ENCODE assay signal across 9 cellular contexts in the genomic region with DNA sequence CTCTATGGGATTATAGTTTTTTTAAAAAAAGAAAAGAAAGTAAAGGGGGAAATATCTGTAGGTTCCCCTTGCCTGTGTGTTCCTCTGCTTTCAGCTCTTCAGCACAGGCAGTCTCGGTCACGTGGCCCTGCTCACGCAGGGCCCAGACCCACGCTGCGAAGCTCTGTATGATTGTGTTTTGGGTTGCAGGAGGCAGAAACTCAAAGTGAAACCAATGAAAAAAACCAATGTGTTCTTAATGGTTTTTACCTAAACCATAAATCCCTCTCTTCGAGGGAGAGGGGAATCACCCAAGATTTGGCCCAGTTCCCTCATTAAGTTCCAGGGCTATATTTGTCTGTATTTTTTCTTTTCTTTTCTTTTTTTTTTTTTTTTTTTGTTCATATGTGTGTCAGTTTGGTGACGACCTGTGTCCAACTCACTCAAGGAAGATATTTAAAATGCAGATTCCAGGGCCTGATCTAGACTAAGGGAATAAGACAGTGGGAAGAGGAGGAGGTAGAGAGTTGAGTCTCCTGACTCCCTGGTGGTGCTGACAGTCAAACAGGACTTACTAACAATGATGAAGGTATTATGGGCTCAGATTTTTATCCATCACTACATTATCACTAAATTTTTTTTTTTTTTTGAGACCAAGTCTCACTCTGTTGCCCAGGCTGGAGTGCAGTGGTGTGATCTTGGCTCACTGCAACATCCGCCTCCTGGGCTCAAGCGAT. TPM values are rescaled to one million over a fixed set of nuclear protein-coding genes. Genes with fewer than 3 reads are reported as not detected.
DNase-seq lines count a peak whose midpoint lies in the region; ATAC-seq, FAIRE-seq and TF ChIP-seq lines count a peak whose summit lies in the region.
"Had no signal": no experiment of that assay in that cellular context is flagged by ENCODE, and none has a peak within 500 bp of the region (broad histone marks: within the 10 kb centered on the region; RNA-seq: fewer than 3 reads in every experiment).

No MANE protein-coding gene starts in this region.

- H3K4me3 ChIP-seq in right lobe of liver (no peak overlapping the region), HepG2 (replicated peaks in 1 of 3; ENCODE audit: insufficient read depth in 1 of 3, low read depth in 2 of 3, low read length in 3 of 3) (no peak overlapping the region), small intestine (ENCODE audit: low read depth in 1 of 2, low read length in 2 of 2) (no peak overlapping the region)
- H3K4me3 ChIP-seq: SJSA1 had no signal

- H3K27ac Mint-ChIP-seq in activated T-helper 17 cell treated with anti-CD3 and anti-CD28 coated beads, Interleukin-2, amount 50 U/mL, for 72 hours = peak overlapping the region; percentile 34

- TF ChIP-seq POLR2A in right lobe of liver (IDR thresholded peaks at IDR 0.05) = no peak
- TF ChIP-seq POLR2A in HepG2 (IDR thresholded peaks at IDR 0.05; ENCODE audit: insufficient read depth in 1 of 2, low read depth in 2 of 2, low read length in 2 of 2) = no peak

- no peak overlapping the region for H3K9ac ChIP-seq in HepG2 (ENCODE audit: insufficient read depth, low read depth, low read length)

- H3K27me3 ChIP-seq in right lobe of liver (no peaks in the 10 kb centered on the region), HepG2 (ENCODE audit: control insufficient read depth in 1 of 2, insufficient read depth in 2 of 2, low read length in 2 of 2) (no peaks in the 10 kb centered on the region), small intestine (ENCODE audit: control insufficient read depth in 2 of 2, insufficient read depth in 2 of 2, low read length in 2 of 2) (no peaks in the 10 kb centered on the region)
- H3K27me3 ChIP-seq: SJSA1 had no signal

- BruUV-seq in HepG2 (replicated peaks; lab: Mats Ljungman, UMichigan) = no TSS peak

- TF ChIP-seq RAD21 in HepG2 (CRISPR knock-in tag; IDR thresholded peaks at IDR 0.05) = no peak

- H3K36me3 ChIP-seq in right lobe of liver (no peaks in the 10 kb centered on the region), HepG2 (replicated peaks in 1 of 2; ENCODE audit: control insufficient read depth in 1 of 2, insufficient read depth in 2 of 2, low read length in 2 of 2) (no peaks in the 10 kb centered on the region), small intestine (ENCODE audit: control insufficient read depth in 2 of 2, insufficient read depth in 2 of 2, low read length in 2 of 2) (no peaks in the 10 kb centered on the region)
- H3K36me3 ChIP-seq: SJSA1 had no signal

- 67% methylated on average over 8 of the region's 9 CpGs for WGBS in right lobe of liver (ENCODE audit: insufficient coverage, low coverage, low lambda C conversion rate, missing lambda C conversion rate)
- 57% methylated on average over 9 of the region's 9 CpGs for WGBS in HepG2 (ENCODE audit: low lambda C conversion rate)
- 68 to 81% (median 74%) methylated on average over 9 of the region's 9 CpGs for WGBS in small intestine, 3 donors

- no peaks in the 10 kb centered on the region for H4K20me1 ChIP-seq in HepG2 (ENCODE audit: insufficient read depth, low read length)

- POLR2A ChIA-PET in HepG2 (lab: Yijun Ruan, JAX) = no interaction called here

- no peak overlapping the region for H3K27ac ChIP-seq in right lobe of liver
- no peak overlapping the region for H3K27ac ChIP-seq in HepG2 (ENCODE audit: extremely low read length, insufficient read depth, low read length)
- no peak overlapping the region for H3K27ac ChIP-seq in small intestine (ENCODE audit: low read depth in 1 of 2, low read length in 1 of 2)
- H3K27ac ChIP-seq: SJSA1 had no signal

- peaks cover 5% of the 10 kb centered on the region for H3K4me1 Mint-ChIP-seq in activated T-helper 17 cell treated with anti-CD3 and anti-CD28 coated beads, Interleukin-2, amount 50 U/mL, for 72 hours

- no peaks in the 10 kb centered on the region for H3K79me2 ChIP-seq in HepG2 (ENCODE audit: insufficient read depth, low read length)

- H3K4me3 Mint-ChIP-seq in activated T-helper 17 cell treated with anti-CD3 and anti-CD28 coated beads, Interleukin-2, amount 50 U/mL, for 72 hours = peak overlapping the region; percentile 5

- H3K4me1 ChIP-seq in right lobe of liver (no peaks in the 10 kb centered on the region), HepG2 (ENCODE audit: insufficient read depth, low read length) (no peaks in the 10 kb centered on the region), small intestine (ENCODE audit: control insufficient read depth in 2 of 2, insufficient read depth in 1 of 2, low read depth in 1 of 2, low read length in 1 of 2) (no peaks in the 10 kb centered on the region)
- H3K4me1 ChIP-seq: SJSA1 had no signal

- TF ChIP-seq EP300 in HepG2 (IDR thresholded peaks at IDR 0.05; ENCODE audit: low read depth in 2 of 2, low read length in 2 of 2) (no peak), HepG2 (CRISPR knock-in tag; IDR thresholded peaks at IDR 0.05; ENCODE audit: borderline replicate concordance) (no peak)

- H3K9me3 ChIP-seq in right lobe of liver (no peaks in the 10 kb centered on the region), HepG2 (ENCODE audit: low read length) (no peaks in the 10 kb centered on the region), small intestine (ENCODE audit: control insufficient read depth, low read depth) (no peaks in the 10 kb centered on the region)
- H3K9me3 ChIP-seq: SJSA1 had no signal

- no peaks in the 10 kb centered on the region for H3K36me3 Mint-ChIP-seq in activated T-helper 17 cell treated with anti-CD3 and anti-CD28 coated beads, Interleukin-2, amount 50 U/mL, for 72 hours (ENCODE audit: low read depth)

- TF ChIP-seq CTCF in right lobe of liver (IDR thresholded peaks at IDR 0.05) = no peak
- no peak for TF ChIP-seq CTCF in HepG2 (CRISPR knock-in tag; IDR thresholded peaks at IDR 0.05)

- H3K27me3 Mint-ChIP-seq in activated T-helper 17 cell treated with anti-CD3 and anti-CD28 coated beads, Interleukin-2, amount 50 U/mL, for 72 hours = peaks cover 9% of the 10 kb centered on the region

- intact Hi-C loops in right lobe of liver (cut with DNase I) (no loop called here), HepG2 (cut with micrococcal nuclease; ENCODE audit: unreplicated experiment) (no loop called here)

- DNase-seq in right lobe of liver = peak in 2 of 3 donors; percentile 39 to 68
- no peak for DNase-seq in HepG2 (ENCODE audit: low spot score)
- peak; percentile 30 for DNase-seq in small intestine
- DNase-seq in NCI-H226 = no peak
- no peak for DNase-seq in cerebellar nuclear complex (lab: John Stamatoyannopoulos, UW)
- DNase-seq in SIG-M5 treated with dmso at 0.1 percent for 504 hours (lab: John Stamatoyannopoulos, UW; ENCODE audit: unreplicated experiment) = no peak

- no peak overlapping the region for H2AFZ ChIP-seq in HepG2 (ENCODE audit: low read length)

- in situ Hi-C loops in HepG2 (cut with HindIII; ENCODE audit: extremely low pct_ligation_motif_present, low pct_unique_long_range_greater_than_20kb) = no loop called here

- no peaks in the 10 kb centered on the region for H3K9me3 Mint-ChIP-seq in activated T-helper 17 cell treated with anti-CD3 and anti-CD28 coated beads, Interleukin-2, amount 50 U/mL, for 72 hours

- CTCF ChIA-PET in HepG2 (lab: Yijun Ruan, JAX; ENCODE audit: low intra/inter-chr PET ratio, low total read pairs) = no interaction called here

- H3K4me2 ChIP-seq in HepG2 (ENCODE audit: low read depth, low read length) = no peak overlapping the region

- FAIRE-seq in HepG2 (lab: Jason Lieb, UNC) = no peak
- FAIRE-seq in small intestine (lab: Jason Lieb, UNC) = no peak

- peak; percentile 56 to 80 (median 68) for ATAC-seq in right lobe of liver
- ATAC-seq in HepG2 = no peak
- ATAC-seq in HG03520 (IDR thresholded peaks at IDR 0.05; ENCODE audit: unreplicated experiment) = peak; percentile 99
- peak; percentile 99 for ATAC-seq in activated T-helper 17 cell treated with anti-CD3 and anti-CD28 coated beads, Interleukin-2, amount 50 U/mL, for 72 hours (replicated peaks)

TF ChIP-seq in HepG2, 621 proteins besides CTCF, POLR2A, EP300 and RAD21 (continues in another document):
- TF ChIP-seq ZFX (CRISPR knock-in tag; IDR thresholded peaks at IDR 0.05; ENCODE audit: low read depth) (no peak), U2AF1 (optimal IDR thresholded peaks at IDR 0.05; ENCODE audit: low read depth, low read length) (no peak), MTA1 (CRISPR knock-in tag; IDR thresholded peaks at IDR 0.05; ENCODE audit: borderline replicate concordance) (no peak), KLF16 (CRISPR knock-in tag; IDR thresholded peaks at IDR 0.05) (no peak), CC2D1A (CRISPR knock-in tag; IDR thresholded peaks at IDR 0.05) (no peak), CCAR2 (optimal IDR thresholded peaks at IDR 0.05; ENCODE audit: low read depth, low read length) (no peak), ZNF292 (CRISPR knock-in tag; IDR thresholded peaks at IDR 0.05; ENCODE audit: borderline replicate concordance, low read depth) (no peak)

RNA-seq across cellular contexts. Expression of gene RREB1, which starts 33.8 kb away (rescaled TPM):
- total RNA-seq in right lobe of liver (10 to 100 TPM; 28.7 to 46.3 (median 39.6) TPM), HepG2 (2016; rRNA removed; fragmentation: Illumina TruSeq; extraction: Trizol) (23.2 and 23.4 TPM in 2 replicates)
- total RNA-seq in HepG2 (2016; cell fraction: cytosol; rRNA removed; fragmentation: Illumina TruSeq; extraction: Trizol; ENCODE audit: low read depth) = 62.4 and 75.9 TPM in 2 replicates
- total RNA-seq in HepG2 (2016; cell fraction: insoluble cytoplasmic fraction; rRNA removed; fragmentation: Illumina TruSeq; extraction: Trizol) = 21.2 and 23.3 TPM in 2 replicates
- total RNA-seq in HepG2 (2016; cell fraction: membrane; rRNA removed; fragmentation: Illumina TruSeq; extraction: Trizol) = 33.9 and 40.6 TPM in 2 replicates
- 50.2 and 60.1 TPM in 2 replicates for total RNA-seq in HepG2 (2016; cell fraction: nucleus; rRNA removed; fragmentation: Illumina TruSeq; extraction: Trizol)
- polyA plus RNA-seq in HepG2 (2011; rRNA removed) (6.1 and 6.2 TPM in 2 replicates), small intestine (10 to 100 TPM in 2 of 3 donors, 1 to 10 TPM in 1; 6.5 to 12.7 (median 10.3) TPM)
- 3.7 and 4.4 TPM in 2 replicates for polyA plus RNA-seq in HepG2 (2011; cell fraction: cytosol; rRNA removed)
- polyA plus RNA-seq in HepG2 (2011; cell fraction: nucleus; rRNA removed) = 24.2 and 27.1 TPM in 2 replicates
- polyA plus RNA-seq in HepG2 (2012) = 19.5 and 19.9 TPM in 2 replicates
- 0.71 and 1.1 TPM in 2 replicates for polyA plus RNA-seq in HepG2 (2016; cell fraction: cytosol; fragmentation: Illumina TruSeq; extraction: Trizol; ENCODE audit: low read depth)
- polyA plus RNA-seq in HepG2 (2016; cell fraction: insoluble cytoplasmic fraction; fragmentation: Illumina TruSeq; extraction: Trizol; ENCODE audit: low read depth) = 12.3 and 15.5 TPM in 2 replicates
- 1.6 and 2.2 TPM in 2 replicates for polyA plus RNA-seq in HepG2 (2016; cell fraction: membrane; fragmentation: Illumina TruSeq; extraction: Trizol; ENCODE audit: low read depth)
- polyA plus RNA-seq in HepG2 (2016; cell fraction: nucleus; fragmentation: Illumina TruSeq; extraction: Trizol; ENCODE audit: insufficient read depth, low read depth) = 45.7 and 47.4 TPM in 2 replicates
- polyA minus RNA-seq in HepG2 (2011; rRNA and poly(A)+ RNA removed; ENCODE audit: low replicate concordance) = 33.6 and 65.0 TPM in 2 replicates
- 27.1 and 37.4 TPM in 2 replicates for polyA minus RNA-seq in HepG2 (2011; cell fraction: cytosol; rRNA and poly(A)+ RNA removed)
- 65.6 and 67.6 TPM in 2 replicates for polyA minus RNA-seq in HepG2 (2011; cell fraction: nucleus; rRNA and poly(A)+ RNA removed)
- total RNA-seq in activated T-helper 17 cell treated with anti-CD3 and anti-CD28 coated beads, Interleukin-2, amount 50 U/mL, for 72 hours = 10 to 100 TPM; 14.8 to 21.9 TPM

Comparison
In these comparisons a context has a peak if more than half of its experiments do, and no peak if none do; other contexts are left out.
1. DNase-seq: peak in right lobe of liver (2 of 3) and small intestine (single experiment); none in HepG2 (single experiment), NCI-H226 (single experiment), cerebellar nuclear complex (0 of 2) and SIG-M5 treated with dmso at 0.1 percent for 504 hours (single experiment).